In genomic region chr22:39622881-39623367, GRCh38 we compare ENCODE assay signal across 8 cellular contexts. TPM values are rescaled to one million over a fixed set of nuclear protein-coding genes. Genes with fewer than 3 reads are reported as not detected.
DNase-seq lines count a peak whose midpoint lies in the region; ATAC-seq and TF ChIP-seq lines count a peak whose summit lies in the region.

No MANE protein-coding gene starts in this region.

- no peaks in the 10 kb centered on the region for H4K20me1 ChIP-seq in PC-3 (ENCODE audit: low read length)

- DNase-seq in GM10248 (ENCODE audit: extremely low spot score) (peak; percentile 72), PC-3 (peak; percentile 36), left cardiac atrium (peak; percentile 60)
- DNase-seq in activated T-helper 9 cell treated with anti-CD3 and anti-CD28 coated beads, Interleukin-2, amount 50 U/mL, for 16 hours (ENCODE audit: low read depth), result peak; percentile 54
- peak; percentile 38 to 56 for DNase-seq in stimulated activated CD4-positive, alpha-beta T cell treated with anti-CD3 and anti-CD28 coated beads, Interleukin-15, amount 100 ng/mL, for 1 hour (ENCODE audit: low read depth in 1 of 2, low spot score in 1 of 2)

- no peaks in the 10 kb centered on the region for H3K4me1 ChIP-seq in PC-3 (ENCODE audit: insufficient read depth, low read length)

- H3K4me2 ChIP-seq in PC-3 (ENCODE audit: low read length), result no peak overlapping the region

- H3K79me2 ChIP-seq in PC-3 (ENCODE audit: low read length), result no peaks in the 10 kb centered on the region

- H3K9ac ChIP-seq in PC-3 (ENCODE audit: low read length), result no peak overlapping the region

- no peaks in the 10 kb centered on the region for H3F3A ChIP-seq in PC-3 (ENCODE audit: low read length, unreplicated experiment)

- ATAC-seq in PC-3 (peak; percentile 24; the same call in 1 of the 2 replicates), left cardiac atrium (peak; percentile 50 to 57), HG03097 (IDR thresholded peaks at IDR 0.05; ENCODE audit: low FRiP score, unreplicated experiment) (no peak), GM18502 (IDR thresholded peaks at IDR 0.05; ENCODE audit: poor library complexity, unreplicated experiment) (no peak), HG03520 (IDR thresholded peaks at IDR 0.05; ENCODE audit: unreplicated experiment) (no peak)

- H2AFZ ChIP-seq in PC-3 (ENCODE audit: low read length), result no peak overlapping the region

- TF ChIP-seq CTCF in GM10248 (IDR thresholded peaks at IDR 0.05; ENCODE audit: control extremely low read depth, extremely low read depth, low read depth, missing control alignments) (peak; percentile 76), PC-3 (conservative IDR thresholded peaks at IDR 0.05; ENCODE audit: low read depth, low read length) (peak; percentile 64)

- H3K27me3 ChIP-seq in PC-3 (ENCODE audit: low read length), result no peaks in the 10 kb centered on the region

- CTCF ChIA-PET in GM10248 (lab: Yijun Ruan, JAX), result interaction anchor here (1.0 to 1.7 kb wide), 4 partner anchors 26 to 413 kb away, joined by 3 to 10 read pairs (median 4); no protein-coding TSS in a partner anchor
- CTCF ChIA-PET in PC-3 (lab: Charles Lee), result no interaction called here

- POLR2A ChIA-PET in GM10248 (lab: Yijun Ruan, JAX), result no interaction called here
- POLR2A ChIA-PET in PC-3 (lab: Charles Lee; ENCODE audit: unreplicated experiment), result no interaction called here

- no peaks in the 10 kb centered on the region for H3K9me2 ChIP-seq in PC-3 (replicated peaks; ENCODE audit: low read length)

- H3K36me3 ChIP-seq in PC-3 (ENCODE audit: low read depth, low read length), result no peaks in the 10 kb centered on the region

- H3K27ac ChIP-seq in PC-3 (ENCODE audit: low read length), result no peak overlapping the region

- H3K9me3 ChIP-seq in PC-3 (ENCODE audit: low read length), result no peaks in the 10 kb centered on the region

- no peak overlapping the region for H3K4me3 ChIP-seq in PC-3 (ENCODE audit: low read length)

- BruUV-seq in PC-3 (replicated peaks; lab: Mats Ljungman, UMichigan), result no TSS peak

- intact Hi-C loops in PC-3 (cut with micrococcal nuclease), result no loop called here
- intact Hi-C loops in left cardiac atrium (cut with DNase I), result loop anchor here (2.0 to 5.0 kb wide), 2 partner anchors 402 to 404 kb away; no protein-coding TSS in a partner anchor

RNA-seq across cellular contexts. Expression of gene CACNA1I, which starts 52.4 kb away (rescaled TPM):
- 0.06 TPM in 1 of 2 replicates, not detected in the other for total RNA-seq in PC-3 (2014; rRNA removed)
- total RNA-seq in left cardiac atrium, result under 1 TPM; 0.03 to 0.06 TPM

Comparison
In these comparisons a context has a peak if more than half of its experiments do, and no peak if none do; other contexts are left out.
1. ATAC-seq: peak in PC-3 (single experiment) and left cardiac atrium (2 of 2); none in HG03097 (single experiment), GM18502 (single experiment) and HG03520 (single experiment).
2. Peak in every context shown above with its lines, with median percentiles within 50 percentile points of each other: DNase-seq.